33 cellular contexts compared by ENCODE assay signal in genomic region chr9:3908731-3909130, GRCh38.
A peak's percentile ranks its signal among the peaks of the same experiment; 100 is the strongest.
DNase-seq lines count a peak whose midpoint lies in the region; ATAC-seq, FAIRE-seq and TF ChIP-seq lines count a peak whose summit lies in the region.
"Had no signal": no experiment of that assay in that cellular context is flagged by ENCODE, and none has a peak within 500 bp of the region (broad histone marks: within the 10 kb centered on the region; RNA-seq: fewer than 3 reads in every experiment).

No MANE protein-coding gene starts in this region.

- H3K27me3 Mint-ChIP-seq in neural progenitor cell (ENCODE audit: insufficient read depth, low read depth) = peaks cover 8% of the 10 kb centered on the region
- H3K27me3 Mint-ChIP-seq in activated CD4-positive, alpha-beta T cell treated with anti-CD3 and anti-CD28 coated beads, Interleukin-2, amount 10 ng/mL, durations not matched to agents 7 days and 5 days = no peaks in the 10 kb centered on the region
- H3K27me3 Mint-ChIP-seq: activated CD4-positive, alpha-beta T cell treated with anti-CD3 and anti-CD28 coated beads, Interleukin-2, amount 10 ng/mL, durations not matched to agents 24 days and 14 days had no signal

- H4K20me1 ChIP-seq in neural progenitor cell (ENCODE audit: low read depth) = no peaks in the 10 kb centered on the region

- H3K36me3 Mint-ChIP-seq in neural progenitor cell = peaks cover 49% of the 10 kb centered on the region
- H3K36me3 Mint-ChIP-seq in activated CD4-positive, alpha-beta T cell treated with anti-CD3 and anti-CD28 coated beads, Interleukin-2, amount 10 ng/mL, durations not matched to agents 7 days and 5 days (ENCODE audit: low read depth) = no peaks in the 10 kb centered on the region
- H3K36me3 Mint-ChIP-seq: activated CD8-positive, alpha-beta memory T cell treated with anti-CD3 and anti-CD28 coated beads, Interleukin-2, amount 10 ng/mL, durations not matched to agents 7 days and 5 days; immature natural killer cell; natural killer cell had no signal

- H3K4me1 Mint-ChIP-seq in neural progenitor cell = peaks cover 52% of the 10 kb centered on the region
- H3K4me1 Mint-ChIP-seq in activated CD4-positive, alpha-beta T cell treated with anti-CD3 and anti-CD28 coated beads, Interleukin-2, amount 10 ng/mL, durations not matched to agents 7 days and 5 days = peaks cover 4% of the 10 kb centered on the region
- H3K4me1 Mint-ChIP-seq: immature natural killer cell, natural killer cell had no signal

- H2AFZ ChIP-seq in neural progenitor cell (replicated peaks) = no peak overlapping the region

- CTCF ChIA-PET in activated CD4-positive, alpha-beta T cell treated with anti-CD3 and anti-CD28 coated beads, Interleukin-2, amount 10 ng/mL, durations not matched to agents 7 days and 5 days (lab: Charles Lee) = no interaction called here

- H3K4me3 Mint-ChIP-seq in neural progenitor cell = no peak overlapping the region
- H3K4me3 Mint-ChIP-seq in activated CD4-positive, alpha-beta T cell treated with anti-CD3 and anti-CD28 coated beads, Interleukin-2, amount 10 ng/mL, durations not matched to agents 7 days and 5 days = no peak overlapping the region
- H3K4me3 Mint-ChIP-seq: activated CD4-positive, alpha-beta T cell treated with anti-CD3 and anti-CD28 coated beads, Interleukin-2, amount 10 ng/mL, durations not matched to agents 24 days and 14 days; activated CD8-positive, alpha-beta memory T cell treated with anti-CD3 and anti-CD28 coated beads, Interleukin-2, amount 10 ng/mL, durations not matched to agents 7 days and 5 days; immature natural killer cell; natural killer cell had no signal

- no peaks in the 10 kb centered on the region for H3K79me2 ChIP-seq in neural progenitor cell (ENCODE audit: low read depth)

- H3K4me2 ChIP-seq in neural progenitor cell = peak overlapping the region; percentile 29

- DNase-seq in ascending aorta (ENCODE audit: low spot score in 2 of 2) (no peak), heart right ventricle (no peak), neural progenitor cell (ENCODE audit: low spot score) (no peak), ureter (ENCODE audit: low spot score) (no peak)
- no peak for DNase-seq in activated CD4-positive, alpha-beta T cell treated with anti-CD3 and anti-CD28 coated beads, Interleukin-2, amount 10 ng/mL, durations not matched to agents 7 days and 5 days
- no peak for DNase-seq in activated CD4-positive, alpha-beta T cell treated with anti-CD3 and anti-CD28 coated beads, Interleukin-2, amount 50 U/mL, for 48 hours
- DNase-seq: activated CD4-positive, alpha-beta T cell treated with anti-CD3 and anti-CD28 coated beads, Interleukin-2, amount 10 ng/mL, durations not matched to agents 24 days and 14 days; activated CD8-positive, alpha-beta memory T cell treated with anti-CD3 and anti-CD28 coated beads, Interleukin-2, amount 10 ng/mL, durations not matched to agents 7 days and 5 days; activated naive CD4-positive, alpha-beta T cell; activated T-cell treated with anti-CD3 and anti-CD28 coated beads, Interleukin-2, amount 50 U/mL, for 48 hours; colonic mucosa; effector CD8-positive, alpha-beta T cell; immature natural killer cell; left lung; natural killer cell; NCI-H1048; NCI-H1694 treated with DMSO at 0.1 percent for 48 hours; NK-92 treated with Interleukin-12 subunit alpha and Interleukin-12 subunit beta, amount 100 ng/mL, for 24 hours; PC-3; SHP77; spleen; stimulated activated CD4-positive, alpha-beta T cell treated with anti-CD3 and anti-CD28 coated beads, Interleukin-4, amount 100 ng/mL, for 1 hour; SW 1271; T-helper 9 cell; upper lobe of left lung had no signal

- no peaks in the 10 kb centered on the region for H3K9me3 ChIP-seq in ascending aorta
- no peaks in the 10 kb centered on the region for H3K9me3 ChIP-seq in heart right ventricle
- H3K9me3 ChIP-seq in neural progenitor cell (ENCODE audit: low read depth) = no peaks in the 10 kb centered on the region
- H3K9me3 ChIP-seq: colonic mucosa, left lung, spleen, upper lobe of left lung had no signal

- ATAC-seq in heart right ventricle (peak in 7 of 8 donors; percentile 28 to 63 (median 54)), GM21423 (IDR thresholded peaks at IDR 0.05; ENCODE audit: unreplicated experiment) (no peak)
- ATAC-seq: activated CD8-positive, alpha-beta memory T cell treated with anti-CD3 and anti-CD28 coated beads, Interleukin-2, amount 10 ng/mL, durations not matched to agents 7 days and 5 days; GM12878; left lung; natural killer cell; PC-3 had no signal

- intact Hi-C loops in ascending aorta (cut with DNase I) (no loop called here), heart right ventricle (cut with DNase I) (no loop called here)

- H3F3A ChIP-seq in neural progenitor cell (ENCODE audit: low read depth) = peaks cover 13% of the 10 kb centered on the region

- peak overlapping the region; percentile 21 to 35 for H3K27ac ChIP-seq in ascending aorta
- peak overlapping the region in 4 of 10 donors; percentile 7 to 61 (median 53) for H3K27ac ChIP-seq in heart right ventricle
- peak overlapping the region; percentile 67 for H3K27ac ChIP-seq in neural progenitor cell
- H3K27ac ChIP-seq: colonic mucosa, HL-60, left lung, spleen, upper lobe of left lung, VCaP had no signal

- H3K36me3 ChIP-seq in ascending aorta (no peaks in the 10 kb centered on the region), heart right ventricle (no peaks in the 10 kb centered on the region), neural progenitor cell (peaks cover 5% of the 10 kb centered on the region)
- H3K36me3 ChIP-seq: colonic mucosa, left lung, spleen, upper lobe of left lung had no signal

- H3K9ac ChIP-seq in neural progenitor cell = no peak overlapping the region

- H3K4me1 ChIP-seq in ascending aorta (peaks cover 0 to 10% of the 10 kb centered on the region in 2 donors), heart right ventricle (peaks cover 0 to 27% (median 0%) of the 10 kb centered on the region in 9 donors), neural progenitor cell (peaks cover 41% of the 10 kb centered on the region)
- H3K4me1 ChIP-seq: spleen had no signal

- peaks cover 9% of the 10 kb centered on the region for H3K9me3 Mint-ChIP-seq in neural progenitor cell
- H3K9me3 Mint-ChIP-seq in activated CD4-positive, alpha-beta T cell treated with anti-CD3 and anti-CD28 coated beads, Interleukin-2, amount 10 ng/mL, durations not matched to agents 7 days and 5 days = no peaks in the 10 kb centered on the region
- H3K9me3 Mint-ChIP-seq: activated CD4-positive, alpha-beta T cell treated with anti-CD3 and anti-CD28 coated beads, Interleukin-2, amount 10 ng/mL, durations not matched to agents 24 days and 14 days had no signal

- POLR2A ChIA-PET in activated CD4-positive, alpha-beta T cell treated with anti-CD3 and anti-CD28 coated beads, Interleukin-2, amount 10 ng/mL, durations not matched to agents 7 days and 5 days (lab: Charles Lee) = no interaction called here

- FAIRE-seq in G401.6 (lab: Jason Lieb, UNC) = peak; percentile 96
- FAIRE-seq: bronchial epithelial cell, D721Med, frontal cortex, GM12878 had no signal

- TF ChIP-seq CTCF in ascending aorta (IDR thresholded peaks at IDR 0.05) (no peak), heart right ventricle (IDR thresholded peaks at IDR 0.05) (no peak), neural progenitor cell (IDR thresholded peaks at IDR 0.05) (no peak)

- 68 to 69% methylated on average over 5 of the region's 5 CpGs for WGBS in heart right ventricle, 2 donors

- H3K4me3 ChIP-seq in ascending aorta = no peak overlapping the region
- H3K4me3 ChIP-seq in heart right ventricle = no peak overlapping the region
- no peak overlapping the region for H3K4me3 ChIP-seq in neural progenitor cell
- H3K4me3 ChIP-seq: colonic mucosa, GM12878, left lung, spleen, upper lobe of left lung had no signal

- H3K27ac Mint-ChIP-seq in neural progenitor cell = no peak overlapping the region
- no peak overlapping the region for H3K27ac Mint-ChIP-seq in activated CD4-positive, alpha-beta T cell treated with anti-CD3 and anti-CD28 coated beads, Interleukin-2, amount 10 ng/mL, durations not matched to agents 7 days and 5 days
- H3K27ac Mint-ChIP-seq: activated CD4-positive, alpha-beta T cell treated with anti-CD3 and anti-CD28 coated beads, Interleukin-2, amount 10 ng/mL, durations not matched to agents 24 days and 14 days; activated CD8-positive, alpha-beta memory T cell treated with anti-CD3 and anti-CD28 coated beads, Interleukin-2, amount 10 ng/mL, durations not matched to agents 7 days and 5 days; immature natural killer cell; natural killer cell had no signal

- H3K27me3 ChIP-seq in ascending aorta = no peaks in the 10 kb centered on the region
- no peaks in the 10 kb centered on the region for H3K27me3 ChIP-seq in heart right ventricle
- H3K27me3 ChIP-seq in neural progenitor cell = no peaks in the 10 kb centered on the region
- H3K27me3 ChIP-seq: colonic mucosa, left lung, spleen, upper lobe of left lung had no signal
